ENCODE assay signal across 14 cellular contexts in genomic region chr12:131131077-131131807, GRCh38.
"Had no signal": no experiment of that assay in that cellular context is flagged by ENCODE, and none has a peak within 500 bp of the region (broad histone marks: within the 10 kb centered on the region; RNA-seq: fewer than 3 reads in every experiment).

No MANE protein-coding gene starts in this region.

- H3K36me3 Mint-ChIP-seq: activated naive CD8-positive, alpha-beta T cell; naive B cell had no signal

- H3K27me3 Mint-ChIP-seq: activated CD4-positive, alpha-beta T cell treated with anti-CD3 and anti-CD28 coated beads, Interleukin-2, amount 10 ng/mL, durations not matched to agents 24 days and 14 days; activated naive CD8-positive, alpha-beta T cell had no signal

- H3K27me3 ChIP-seq: transverse colon had no signal

- H3K9me3 Mint-ChIP-seq: naive B cell had no signal

- H3K27ac ChIP-seq: epithelial cell of prostate, left ventricle myocardium inferior, transverse colon had no signal

- DNase-seq: activated CD4-positive, alpha-beta T cell treated with anti-CD3 and anti-CD28 coated beads, Interleukin-2, amount 10 ng/mL, durations not matched to agents 24 days and 14 days; activated CD4-positive, CD25-positive, alpha-beta regulatory T cell; activated gamma-delta T cell treated with Interleukin-2 at 50 U/mL for 16 hours; dermis blood vessel endothelial cell; foreskin melanocyte; glutamatergic neuron; hippocampal formation; left ventricle myocardium inferior; naive B cell; stimulated activated CD4-positive, alpha-beta T cell treated with anti-CD3 and anti-CD28 coated beads, Interleukin-2, amount 100 ng/mL, for 24 hours; stimulated activated naive CD4-positive, alpha-beta T cell treated with Interleukin-2 at 50 U/mL for 16 hours; transverse colon had no signal

- H3K9me3 ChIP-seq: left ventricle myocardium inferior, transverse colon had no signal

- H3K4me3 ChIP-seq: left ventricle myocardium inferior, transverse colon had no signal

- H3K36me3 ChIP-seq: transverse colon had no signal

- H3K4me3 Mint-ChIP-seq: activated CD4-positive, alpha-beta T cell treated with anti-CD3 and anti-CD28 coated beads, Interleukin-2, amount 10 ng/mL, durations not matched to agents 24 days and 14 days; activated naive CD8-positive, alpha-beta T cell; naive B cell had no signal

- H3K27ac Mint-ChIP-seq: activated CD4-positive, alpha-beta T cell treated with anti-CD3 and anti-CD28 coated beads, Interleukin-2, amount 10 ng/mL, durations not matched to agents 24 days and 14 days; activated naive CD8-positive, alpha-beta T cell; naive B cell had no signal

- H3K4me1 Mint-ChIP-seq: activated CD4-positive, alpha-beta T cell treated with anti-CD3 and anti-CD28 coated beads, Interleukin-2, amount 10 ng/mL, durations not matched to agents 24 days and 14 days had no signal
